In genomic region chr1:101924700-101925099, GRCh38 we compare ENCODE assay signal across 22 cellular contexts.
DNase-seq lines count a peak whose midpoint lies in the region; ATAC-seq, FAIRE-seq and TF ChIP-seq lines count a peak whose summit lies in the region.
"Had no signal": no experiment of that assay in that cellular context is flagged by ENCODE, and none has a peak within 500 bp of the region (broad histone marks: within the 10 kb centered on the region; RNA-seq: fewer than 3 reads in every experiment).

No MANE protein-coding gene starts in this region.

- H3K27me3 ChIP-seq in lung (ENCODE audit: control insufficient read depth, insufficient read depth) = no peaks in the 10 kb centered on the region
- H3K27me3 ChIP-seq in small intestine (ENCODE audit: control insufficient read depth in 2 of 2, insufficient read depth in 2 of 2, low read length in 2 of 2) = no peaks in the 10 kb centered on the region
- no peaks in the 10 kb centered on the region for H3K27me3 ChIP-seq in suprapubic skin
- H3K27me3 ChIP-seq: BE2C; BLaER1 treated with 17β-estradiol and CSF1 and Interleukin-3, amounts not matched to agents 10 nM and 100 nM had no signal

- TF ChIP-seq EP300 in suprapubic skin (IDR thresholded peaks at IDR 0.05) = no peak

- DNase-seq in astrocyte of the hippocampus (ENCODE audit: low read depth, low spot score) (peak; percentile 1), lung (ENCODE audit: low spot score) (no peak), small intestine (no peak), suprapubic skin (ENCODE audit: low spot score in 2 of 2) (no peak), NCI-H526 (lab: John Stamatoyannopoulos, UW) (no peak)
- DNase-seq: 8988T; ACHN; AML-193; BE2C; CD4-positive, alpha-beta T cell; CD8-positive, alpha-beta memory T cell; DMS53; DMS79 treated with DMSO at 0.1 percent for 48 hours; H9 had no signal

- no peak for TF ChIP-seq POLR2A in suprapubic skin (IDR thresholded peaks at IDR 0.05)

- no peaks in the 10 kb centered on the region for H3K4me1 ChIP-seq in lung (ENCODE audit: control insufficient read depth in 2 of 2, insufficient read depth in 2 of 2, low read length in 2 of 2)
- no peaks in the 10 kb centered on the region for H3K4me1 ChIP-seq in small intestine (ENCODE audit: control insufficient read depth in 2 of 2, insufficient read depth in 1 of 2, low read depth in 1 of 2, low read length in 1 of 2)
- H3K4me1 ChIP-seq in suprapubic skin = no peaks in the 10 kb centered on the region
- H3K4me1 ChIP-seq: A549 had no signal

- TF ChIP-seq CTCF in lung (IDR thresholded peaks at IDR 0.05; ENCODE audit: control extremely low read depth, extremely low read depth) = no peak
- TF ChIP-seq CTCF in suprapubic skin (IDR thresholded peaks at IDR 0.05) = no peak

- H3K4me3 ChIP-seq in lung = no peak overlapping the region
- no peak overlapping the region for H3K4me3 ChIP-seq in small intestine (ENCODE audit: low read depth in 1 of 2, low read length in 2 of 2)
- no peak overlapping the region for H3K4me3 ChIP-seq in suprapubic skin
- H3K4me3 ChIP-seq: A549; BLaER1 treated with 17β-estradiol and CSF1 and Interleukin-3, amounts not matched to agents 10 nM and 100 nM; GM23338 had no signal

- no peaks in the 10 kb centered on the region for H3K9me3 ChIP-seq in lung (ENCODE audit: control insufficient read depth in 2 of 2, insufficient read depth in 1 of 2, low read length in 1 of 2)
- no peaks in the 10 kb centered on the region for H3K9me3 ChIP-seq in small intestine (ENCODE audit: control insufficient read depth, low read depth)
- no peaks in the 10 kb centered on the region for H3K9me3 ChIP-seq in suprapubic skin
- H3K9me3 ChIP-seq: A549; BE2C; BLaER1 treated with 17β-estradiol and CSF1 and Interleukin-3, amounts not matched to agents 10 nM and 100 nM had no signal

- H3K27ac ChIP-seq in lung (ENCODE audit: low read depth in 1 of 2, low read length in 1 of 2) = no peak overlapping the region
- no peak overlapping the region for H3K27ac ChIP-seq in small intestine (ENCODE audit: low read depth in 1 of 2, low read length in 1 of 2)
- no peak overlapping the region for H3K27ac ChIP-seq in suprapubic skin
- H3K27ac ChIP-seq: A549; BLaER1 treated with 17β-estradiol and CSF1 and Interleukin-3, amounts not matched to agents 10 nM and 100 nM had no signal

- ATAC-seq in lung (ENCODE audit: insufficient read depth, low FRiP score) = peak; percentile 69
- no peak for ATAC-seq in GM18909 (IDR thresholded peaks at IDR 0.05; ENCODE audit: poor library complexity, unreplicated experiment)
- ATAC-seq: A549, GM23338, HCT116 had no signal

- peak; percentile 19 for FAIRE-seq in small intestine (lab: Jason Lieb, UNC)
- FAIRE-seq: A549, G401.6, GM12892, GM19239 had no signal

- H3K36me3 ChIP-seq in lung (ENCODE audit: control insufficient read depth in 2 of 2, insufficient read depth in 2 of 2, low read length in 2 of 2) (no peaks in the 10 kb centered on the region), small intestine (ENCODE audit: control insufficient read depth in 2 of 2, insufficient read depth in 2 of 2, low read length in 2 of 2) (no peaks in the 10 kb centered on the region), suprapubic skin (no peaks in the 10 kb centered on the region)
- H3K36me3 ChIP-seq: BE2C; BLaER1 treated with 17β-estradiol and CSF1 and Interleukin-3, amounts not matched to agents 10 nM and 100 nM had no signal
